In the genomic region with DNA sequence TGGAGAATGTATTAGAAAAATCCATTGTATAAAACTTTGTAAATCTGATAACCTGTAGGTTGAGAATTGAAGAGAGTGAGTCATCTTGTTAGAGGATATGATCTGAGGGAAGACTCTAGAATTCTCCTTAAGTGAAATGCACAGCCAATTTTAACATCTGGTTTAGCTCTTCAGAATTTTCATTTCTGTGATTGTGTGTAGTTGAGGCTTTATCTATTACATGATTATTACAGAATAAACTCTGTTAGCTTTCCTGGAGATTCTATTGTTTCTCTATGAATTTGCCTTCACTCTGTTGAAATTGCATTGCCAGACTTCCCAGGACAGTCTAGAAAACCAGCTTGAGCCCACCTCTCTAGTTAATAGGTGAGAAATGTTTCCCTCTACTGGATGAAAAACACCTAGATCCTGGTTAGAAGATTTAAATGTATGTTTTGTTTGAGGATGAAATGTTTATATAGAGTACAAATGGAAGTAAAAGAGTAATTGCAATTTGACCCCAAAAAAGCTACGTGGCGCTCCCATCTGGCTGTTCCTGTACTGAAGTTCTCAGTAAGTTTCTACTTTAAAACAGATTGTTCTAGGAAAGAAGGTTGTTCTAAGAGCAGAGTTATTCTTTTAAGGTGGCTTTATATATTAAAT, we compare ENCODE assay signal across 8 cellular contexts. TPM values are rescaled to one million over a fixed set of nuclear protein-coding genes. Genes with fewer than 3 reads are reported as not detected.
DNase-seq lines count a peak whose midpoint lies in the region; ATAC-seq and TF ChIP-seq lines count a peak whose summit lies in the region.

No MANE protein-coding gene starts in this region.

- no peaks in the 10 kb centered on the region for H3K9me3 Mint-ChIP-seq in stimulated activated naive CD8-positive, alpha-beta T cell treated with anti-CD3 and anti-CD28 coated beads, Interleukin-15, Interleukin-2, amounts not matched to agents 100 ng/mL and 50 ng/mL, for 24 hours

- TF ChIP-seq CTCF in PC-3 (conservative IDR thresholded peaks at IDR 0.05; ENCODE audit: low read depth, low read length) = peak; percentile 71
- TF ChIP-seq CTCF in osteoblast (IDR thresholded peaks at IDR 0.05; ENCODE audit: extremely low read depth, low read depth, low read length) = peak; percentile 31

- DNase-seq in stimulated activated naive CD8-positive, alpha-beta T cell treated with anti-CD3 and anti-CD28 coated beads, Interleukin-15, Interleukin-2, amounts not matched to agents 100 U/mL and 50 U/mL, for 24 hours = no peak
- peak; percentile 63 for DNase-seq in PC-3
- DNase-seq in effector memory CD4-positive, alpha-beta T cell = no peak
- DNase-seq in osteoblast (ENCODE audit: insufficient read length, low spot score, missing footprints) = peak; percentile 25
- DNase-seq in iPS-NIHi7 (ENCODE audit: extremely low spot score) = no peak
- no peak for DNase-seq in islet precursor cell

- peak overlapping the region; percentile 87 for H3K4me3 Mint-ChIP-seq in stimulated activated naive CD8-positive, alpha-beta T cell treated with anti-CD3 and anti-CD28 coated beads, Interleukin-15, Interleukin-2, amounts not matched to agents 100 ng/mL and 50 ng/mL, for 24 hours

- POLR2A ChIA-PET in PC-3 (lab: Charles Lee; ENCODE audit: unreplicated experiment) = no interaction called here

- no peaks in the 10 kb centered on the region for H3K9me2 ChIP-seq in PC-3 (replicated peaks; ENCODE audit: low read length)

- H3K9ac ChIP-seq in PC-3 (ENCODE audit: low read length) = no peak overlapping the region; the same call in 1 of the 2 replicates

- peak overlapping the region; percentile 86 for H3K4me2 ChIP-seq in PC-3 (ENCODE audit: low read length)
- H3K4me2 ChIP-seq in osteoblast (ENCODE audit: insufficient read depth, low read length) = peak overlapping the region; percentile 81

- H3K27ac ChIP-seq in PC-3 (ENCODE audit: low read length) = no peak overlapping the region
- H3K27ac ChIP-seq in effector memory CD4-positive, alpha-beta T cell (ENCODE audit: insufficient read depth, low read length, poor library complexity, severe bottlenecking) = no peak overlapping the region
- peak overlapping the region; percentile 94 for H3K27ac ChIP-seq in osteoblast (ENCODE audit: low read depth, low read length)

- intact Hi-C loops in PC-3 (cut with micrococcal nuclease) = loop anchor here (1.0 kb wide), 2 partner anchors 355 to 595 kb away; no protein-coding TSS in a partner anchor

- H2AFZ ChIP-seq in PC-3 (ENCODE audit: low read length) = no peak overlapping the region
- H2AFZ ChIP-seq in osteoblast (ENCODE audit: low read length) = no peak overlapping the region

- H3K27me3 Mint-ChIP-seq in stimulated activated naive CD8-positive, alpha-beta T cell treated with anti-CD3 and anti-CD28 coated beads, Interleukin-15, Interleukin-2, amounts not matched to agents 100 ng/mL and 50 ng/mL, for 24 hours = no peaks in the 10 kb centered on the region

- H3K27me3 ChIP-seq in PC-3 (ENCODE audit: low read length) = no peaks in the 10 kb centered on the region
- no peaks in the 10 kb centered on the region for H3K27me3 ChIP-seq in effector memory CD4-positive, alpha-beta T cell (replicated peaks; ENCODE audit: control insufficient read depth, insufficient read depth, low read length, poor library complexity, severe bottlenecking)
- H3K27me3 ChIP-seq in osteoblast (ENCODE audit: insufficient read depth, low read length) = no peaks in the 10 kb centered on the region

- peaks cover 74% of the 10 kb centered on the region for H3K79me2 ChIP-seq in PC-3 (ENCODE audit: low read length)
- peaks cover 74% of the 10 kb centered on the region for H3K79me2 ChIP-seq in osteoblast (ENCODE audit: insufficient read depth, low read length)

- H3K36me3 Mint-ChIP-seq in stimulated activated naive CD8-positive, alpha-beta T cell treated with anti-CD3 and anti-CD28 coated beads, Interleukin-15, Interleukin-2, amounts not matched to agents 100 ng/mL and 50 ng/mL, for 24 hours (ENCODE audit: low read depth) = peaks cover 35% of the 10 kb centered on the region

- BruUV-seq in PC-3 (replicated peaks; lab: Mats Ljungman, UMichigan) = no TSS peak

- H3K36me3 ChIP-seq in PC-3 (ENCODE audit: low read depth, low read length) = no peaks in the 10 kb centered on the region; the same call in 1 of the 2 replicates
- no peaks in the 10 kb centered on the region for H3K36me3 ChIP-seq in effector memory CD4-positive, alpha-beta T cell (ENCODE audit: control insufficient read depth, insufficient read depth, low read length)
- H3K36me3 ChIP-seq in osteoblast (ENCODE audit: insufficient read depth, low read length) = no peaks in the 10 kb centered on the region

- H3K4me1 Mint-ChIP-seq in stimulated activated naive CD8-positive, alpha-beta T cell treated with anti-CD3 and anti-CD28 coated beads, Interleukin-15, Interleukin-2, amounts not matched to agents 100 ng/mL and 50 ng/mL, for 24 hours (ENCODE audit: low read depth) = peaks cover 58% of the 10 kb centered on the region

- no peak for ATAC-seq in stimulated activated naive CD8-positive, alpha-beta T cell treated with anti-CD3 and anti-CD28 coated beads, Interleukin-15, Interleukin-2, amounts not matched to agents 100 U/mL and 50 U/mL, for 24 hours
- ATAC-seq in PC-3 = no peak
- no peak for ATAC-seq in GM21529 (IDR thresholded peaks at IDR 0.05; ENCODE audit: unreplicated experiment)

- CTCF ChIA-PET in PC-3 (lab: Charles Lee) = interaction anchor here (0.6 to 2.2 kb wide), 4 partner anchors 165 to 393 kb away, joined by 3 to 10 read pairs (median 3); no protein-coding TSS in a partner anchor

- H3K9me3 ChIP-seq in PC-3 (ENCODE audit: low read length) (no peaks in the 10 kb centered on the region), osteoblast (ENCODE audit: low read depth, low read length) (no peaks in the 10 kb centered on the region)
- H3K9me3 ChIP-seq in effector memory CD4-positive, alpha-beta T cell (ENCODE audit: control insufficient read depth, low read length) = no peaks in the 10 kb centered on the region

- peak overlapping the region; percentile 97 for H3K27ac Mint-ChIP-seq in stimulated activated naive CD8-positive, alpha-beta T cell treated with anti-CD3 and anti-CD28 coated beads, Interleukin-15, Interleukin-2, amounts not matched to agents 100 ng/mL and 50 ng/mL, for 24 hours

- no peaks in the 10 kb centered on the region for H3F3A ChIP-seq in PC-3 (ENCODE audit: low read length, unreplicated experiment)

- H3K4me1 ChIP-seq in PC-3 (ENCODE audit: insufficient read depth, low read length) (peaks cover 30% of the 10 kb centered on the region), osteoblast (ENCODE audit: insufficient read depth, low read length) (peaks cover 28% of the 10 kb centered on the region)
- peaks cover 14% of the 10 kb centered on the region for H3K4me1 ChIP-seq in effector memory CD4-positive, alpha-beta T cell (ENCODE audit: control insufficient read depth, insufficient read depth, low read length, poor library complexity, severe bottlenecking)

- H3K4me3 ChIP-seq in PC-3 (ENCODE audit: low read length) (peak overlapping the region; percentile 97), osteoblast (ENCODE audit: insufficient read depth, low read length) (peak overlapping the region; percentile 74)
- peak overlapping the region; percentile 81 for H3K4me3 ChIP-seq in effector memory CD4-positive, alpha-beta T cell (ENCODE audit: insufficient read depth, low read depth, low read length, poor library complexity, severe bottlenecking)

- peaks cover 36% of the 10 kb centered on the region for H4K20me1 ChIP-seq in PC-3 (ENCODE audit: low read length)
- peaks cover 46% of the 10 kb centered on the region for H4K20me1 ChIP-seq in osteoblast (ENCODE audit: insufficient read depth, low read length)

RNA-seq across cellular contexts. Expression of a gene that starts 2.9 kb away (rescaled TPM):
- total RNA-seq in PC-3 (2014; rRNA removed) (30.2 and 38.9 TPM in 2 replicates), osteoblast (138 and 145 TPM in 2 replicates)

Comparison
In these comparisons a context has a peak if more than half of its experiments do, and no peak if none do; other contexts are left out.
1. DNase-seq: peak in PC-3 (single experiment) and osteoblast (single experiment); none in stimulated activated naive CD8-positive, alpha-beta T cell treated with anti-CD3 and anti-CD28 coated beads, Interleukin-15, Interleukin-2, amounts not matched to agents 100 U/mL and 50 U/mL, for 24 hours (single experiment), effector memory CD4-positive, alpha-beta T cell (0 of 3), iPS-NIHi7 (single experiment) and islet precursor cell (single experiment).
2. Peak in every context shown above with its lines, with median percentiles within 50 percentile points of each other: H3K4me3 ChIP-seq.